In genomic region chr20:46713957-46714834, GRCh38 we compare ENCODE assay signal across 15 cellular contexts. TPM values are rescaled to one million over a fixed set of nuclear protein-coding genes. Genes with fewer than 3 reads are reported as not detected.
"Had no signal": no experiment of that assay in that cellular context is flagged by ENCODE, and none has a peak within 500 bp of the region (broad histone marks: within the 10 kb centered on the region; RNA-seq: fewer than 3 reads in every experiment).

No MANE protein-coding gene starts in this region.

- H3K27ac Mint-ChIP-seq: nephron; stimulated activated naive CD8-positive, alpha-beta T cell treated with anti-CD3 and anti-CD28 coated beads, Interleukin-15, Interleukin-2, amounts not matched to agents 100 ng/mL and 50 ng/mL, for 24 hours had no signal

- H3K4me3 ChIP-seq: adrenal gland, coronary artery, gastrocnemius medialis, hepatocyte, testis had no signal

- H3K9me3 Mint-ChIP-seq: nephron had no signal

- H3K36me3 ChIP-seq: adrenal gland, gastrocnemius medialis had no signal

- H3K9me3 ChIP-seq: adrenal gland, gastrocnemius medialis, testis had no signal

- H3K27me3 ChIP-seq: adrenal gland, hepatocyte, testis had no signal

- DNase-seq: activated CD4-positive, alpha-beta T cell treated with anti-CD3 and anti-CD28 coated beads for 48 hours; activated naive CD4-positive, alpha-beta T cell treated with anti-CD3 and anti-CD28 coated beads, Interleukin-2, amount 50 U/mL, for 16 hours; caudate nucleus; effector CD4-positive, alpha-beta T cell; gastrocnemius medialis; stimulated activated CD4-positive, alpha-beta T cell treated with anti-CD3 and anti-CD28 coated beads, Interleukin-4, amount 100 ng/mL, for 1 hour; stimulated activated CD8-positive, alpha-beta memory T cell treated with anti-CD3 and anti-CD28 coated beads, Interleukin-4, amount 100 ng/mL, for 48 hours had no signal

- H3K27ac ChIP-seq: coronary artery, gastrocnemius medialis, hepatocyte had no signal

- H3K4me3 Mint-ChIP-seq: stimulated activated naive CD8-positive, alpha-beta T cell treated with anti-CD3 and anti-CD28 coated beads, Interleukin-15, Interleukin-2, amounts not matched to agents 100 ng/mL and 50 ng/mL, for 24 hours; WTC11 had no signal

- ATAC-seq: gastrocnemius medialis had no signal

RNA-seq across cellular contexts. Expression of gene SLC2A10, which starts 4.7 kb away (rescaled TPM):
- total RNA-seq: T-helper 1 cell treated with Interleukin-12 subunit alpha and Interleukin-12 subunit beta and Interleukin-4 antibody, amounts not matched to agents 30 ng/mL and 1 ng/mL, for 36 hours had no signal
